ENCODE assay signal across 8 cellular contexts in genomic region chr11:130314749-130315285, GRCh38.
DNase-seq lines count a peak whose midpoint lies in the region; ATAC-seq lines count a peak whose summit lies in the region.

Gene ZBTB44, minus strand, starts transcription at chr11:130314917. Its CDS starts 53,044 bp downstream, at chr11:130261873.

- in situ Hi-C loops in ACHN (cut with HindIII; ENCODE audit: low pct_ligation_motif_present, low pct_unique_long_range_greater_than_20kb, low sequenced_read_pairs), result no loop called here

- peak; percentile 66 for ATAC-seq in GM18870 (IDR thresholded peaks at IDR 0.05; ENCODE audit: unreplicated experiment)
- ATAC-seq in HG03108 (IDR thresholded peaks at IDR 0.05; ENCODE audit: unreplicated experiment), result peak; percentile 50

- DNase-seq in ACHN (peak; percentile 82), NCI-H226 (peak; percentile 73), islet precursor cell (peak; percentile 96)
- peak; percentile 81 to 87 (median 86) for DNase-seq in activated CD4-positive, CD25-positive, alpha-beta regulatory T cell (lab: John Stamatoyannopoulos, UW)
- peak; percentile 86 for DNase-seq in central memory CD4-positive, alpha-beta T cell
- DNase-seq in stimulated activated CD4-positive, alpha-beta T cell treated with anti-CD3 and anti-CD28 coated beads, Interleukin-12 subunit alpha, Interleukin-12 subunit beta, amount 100 ng/mL, for 4 hours, result peak; percentile 87

Comparison
In these comparisons a context has a peak if more than half of its experiments do, and no peak if none do; other contexts are left out.
1. Peak in every context shown above with its lines: DNase-seq and ATAC-seq.